In genomic region chr4:67699603-67700002, GRCh38 we compare ENCODE assay signal across 11 cellular contexts. TPM values are rescaled to one million over a fixed set of nuclear protein-coding genes. Genes with fewer than 3 reads are reported as not detected.
DNase-seq lines count a peak whose midpoint lies in the region; ATAC-seq and TF ChIP-seq lines count a peak whose summit lies in the region.
"Had no signal": no experiment of that assay in that cellular context is flagged by ENCODE, and none has a peak within 500 bp of the region (broad histone marks: within the 10 kb centered on the region; RNA-seq: fewer than 3 reads in every experiment).

No MANE protein-coding gene starts in this region.

- peak overlapping the region; percentile 90 for H3K4me3 ChIP-seq in iPS-15b (ENCODE audit: low read depth, low read length)
- peak overlapping the region; percentile 83 to 87 for H3K4me3 ChIP-seq in testis

- TF ChIP-seq POLR2A in testis (IDR thresholded peaks at IDR 0.05) = no peak

- POLR2A ChIA-PET in activated B cell treated with CpG ODN at 0.5 μM for 24 hours (lab: Charles Lee) = interaction anchor here (0.8 to 3.7 kb wide), 3 partner anchors 118 to 155 kb away, joined by 3 to 35 read pairs (median 4); partner anchors contain the start of gene CENPC

- H3K4me3 Mint-ChIP-seq in activated naive CD4-positive, alpha-beta T cell treated with anti-CD3 and anti-CD28 coated beads for 36 hours = peak overlapping the region; percentile 91
- peak overlapping the region; percentile 92 for H3K4me3 Mint-ChIP-seq in activated B cell treated with CpG ODN at 0.5 μM for 24 hours

- H3K9ac ChIP-seq in iPS-15b (ENCODE audit: low read depth, low read length) = no peak overlapping the region

- H3K9me3 ChIP-seq in iPS-15b (ENCODE audit: control insufficient read depth, insufficient read depth, low read length) (no peaks in the 10 kb centered on the region), testis (no peaks in the 10 kb centered on the region)

- intact Hi-C loops in activated naive CD4-positive, alpha-beta T cell treated with anti-CD3 and anti-CD28 coated beads for 36 hours (cut with micrococcal nuclease) = loop anchor here (2.0 to 5.0 kb wide), 3 partner anchors 141 to 651 kb away; partner anchors contain the start of genes STAP1, TMPRSS11B and YTHDC1
- intact Hi-C loops in activated B cell treated with CpG ODN at 0.5 μM for 24 hours (cut with micrococcal nuclease) (loop anchor here (1.0 to 2.0 kb wide), 2 partner anchors 15 to 67 kb away; no protein-coding TSS in a partner anchor), testis (cut with DNase I; ENCODE audit: low total_unique reads) (no loop called here)

- 66 to 76% methylated on average over 18 of the region's 18 CpGs for WGBS in testis, 2 donors

- no peaks in the 10 kb centered on the region for H3K36me3 ChIP-seq in iPS-15b (ENCODE audit: control insufficient read depth, insufficient read depth, low read length)
- H3K36me3 ChIP-seq in testis (ENCODE audit: low read depth, missing control alignments) = no peaks in the 10 kb centered on the region

- peaks cover 42% of the 10 kb centered on the region for H3K4me1 Mint-ChIP-seq in activated naive CD4-positive, alpha-beta T cell treated with anti-CD3 and anti-CD28 coated beads for 36 hours (ENCODE audit: low read depth)
- H3K4me1 Mint-ChIP-seq in activated B cell treated with CpG ODN at 0.5 μM for 24 hours = peaks cover 53% of the 10 kb centered on the region

- no peak overlapping the region for H3K27ac ChIP-seq in testis

- peaks cover 5% of the 10 kb centered on the region for H3K4me1 ChIP-seq in iPS-15b (ENCODE audit: control insufficient read depth, insufficient read depth, low read length)
- peaks cover 6% of the 10 kb centered on the region for H3K4me1 ChIP-seq in testis

- CTCF ChIA-PET in activated naive CD4-positive, alpha-beta T cell treated with anti-CD3 and anti-CD28 coated beads for 36 hours (lab: Charles Lee) = interaction anchor here (0.6 to 1.4 kb wide), 6 partner anchors 14 to 156 kb away, joined by 3 to 6 read pairs (median 4); no protein-coding TSS in a partner anchor
- CTCF ChIA-PET in activated B cell treated with CpG ODN at 0.5 μM for 24 hours (lab: Charles Lee) = interaction anchor here (1.0 to 1.4 kb wide), 2 partner anchors 47 to 150 kb away, joined by 3 to 5 read pairs; no protein-coding TSS in a partner anchor

- DNase-seq in activated naive CD4-positive, alpha-beta T cell treated with anti-CD3 and anti-CD28 coated beads for 36 hours = no peak
- no peak for DNase-seq in activated naive CD4-positive, alpha-beta T cell treated with anti-CD3 and anti-CD28 coated beads, Interleukin-2, amount 50 U/mL, for 16 hours
- DNase-seq in activated B cell treated with CpG ODN at 0.5 μM for 24 hours (no peak), testis (no peak), MV-4-11 (lab: John Stamatoyannopoulos, UW) (no peak)
- DNase-seq: NCI-H774 had no signal

- no peaks in the 10 kb centered on the region for H3K27me3 ChIP-seq in iPS-15b (ENCODE audit: control insufficient read depth, insufficient read depth, low read length)
- H3K27me3 ChIP-seq in testis = no peaks in the 10 kb centered on the region

- H3K36me3 Mint-ChIP-seq in activated naive CD4-positive, alpha-beta T cell treated with anti-CD3 and anti-CD28 coated beads for 36 hours (ENCODE audit: low read depth) = peaks cover 10% of the 10 kb centered on the region
- peaks cover 24% of the 10 kb centered on the region for H3K36me3 Mint-ChIP-seq in activated B cell treated with CpG ODN at 0.5 μM for 24 hours (ENCODE audit: low read depth)

- H3K9me3 Mint-ChIP-seq in activated naive CD4-positive, alpha-beta T cell treated with anti-CD3 and anti-CD28 coated beads for 36 hours = no peaks in the 10 kb centered on the region
- no peaks in the 10 kb centered on the region for H3K9me3 Mint-ChIP-seq in activated B cell treated with CpG ODN at 0.5 μM for 24 hours

- no peaks in the 10 kb centered on the region for H3K27me3 Mint-ChIP-seq in activated naive CD4-positive, alpha-beta T cell treated with anti-CD3 and anti-CD28 coated beads for 36 hours (ENCODE audit: low read depth)
- H3K27me3 Mint-ChIP-seq in activated B cell treated with CpG ODN at 0.5 μM for 24 hours = no peaks in the 10 kb centered on the region

- H3K27ac Mint-ChIP-seq in activated naive CD4-positive, alpha-beta T cell treated with anti-CD3 and anti-CD28 coated beads for 36 hours = no peak overlapping the region
- no peak overlapping the region for H3K27ac Mint-ChIP-seq in activated B cell treated with CpG ODN at 0.5 μM for 24 hours

- ATAC-seq in activated B cell treated with CpG ODN at 0.5 μM for 24 hours (ENCODE audit: low read depth) = no peak
- no peak for ATAC-seq in HG02885 (IDR thresholded peaks at IDR 0.05; ENCODE audit: poor library complexity, unreplicated experiment)
- ATAC-seq in HG03354 (IDR thresholded peaks at IDR 0.05; ENCODE audit: poor library complexity, severe bottlenecking, unreplicated experiment) = no peak

- TF ChIP-seq CTCF in activated B cell treated with CpG ODN at 0.5 μM for 24 hours (IDR thresholded peaks at IDR 0.05) = no peak
- no peak for TF ChIP-seq CTCF in testis (IDR thresholded peaks at IDR 0.05)

RNA-seq across cellular contexts. Expression of gene UBA6, which starts 1.4 kb away (rescaled TPM):
- total RNA-seq in activated naive CD4-positive, alpha-beta T cell treated with anti-CD3 and anti-CD28 coated beads for 36 hours = 10 to 100 TPM; 71.6 to 79.5 TPM
- total RNA-seq in activated B cell treated with CpG ODN at 0.5 μM for 24 hours (63.0 and 70.4 TPM in 2 replicates), testis (10 to 100 TPM; 76.2 to 86.8 TPM)
- polyA plus RNA-seq in testis (ENCODE audit: insufficient read depth, low read depth, low replicate concordance) = 19.7 TPM

RNA-seq across cellular contexts. Expression of gene GNRHR, which starts 54.6 kb away (rescaled TPM):
- not detected for total RNA-seq in activated naive CD4-positive, alpha-beta T cell treated with anti-CD3 and anti-CD28 coated beads for 36 hours
- total RNA-seq in activated B cell treated with CpG ODN at 0.5 μM for 24 hours = not detected in 2 replicates
- total RNA-seq in testis = under 1 TPM in 1 of 2 donors, not detected in 1; 0.16 TPM
- polyA plus RNA-seq in testis (ENCODE audit: insufficient read depth, low read depth, low replicate concordance) = not detected
- total RNA-seq: Daoy, subcutaneous adipose tissue had no signal
